21 cellular contexts compared by ENCODE assay signal in genomic region chr3:195461518-195462307, GRCh38. TPM values are rescaled to one million over a fixed set of nuclear protein-coding genes. Genes with fewer than 3 reads are reported as not detected.
A peak's percentile ranks its signal among the peaks of the same experiment; 100 is the strongest.
DNase-seq lines count a peak whose midpoint lies in the region; ATAC-seq and TF ChIP-seq lines count a peak whose summit lies in the region.
"Had no signal": no experiment of that assay in that cellular context is flagged by ENCODE, and none has a peak within 500 bp of the region (broad histone marks: within the 10 kb centered on the region; RNA-seq: fewer than 3 reads in every experiment).

No MANE protein-coding gene starts in this region.

- peak overlapping the region; percentile 85 to 98 for H3K27ac ChIP-seq in esophagus (ENCODE audit: low read depth in 2 of 2, low read length in 1 of 2)
- H3K27ac ChIP-seq in esophagus muscularis mucosa (replicated peaks in 1 of 4): no peak overlapping the region
- H3K27ac ChIP-seq: prostate gland, stomach, uterus had no signal

- no peak for TF ChIP-seq CTCF in BE2C (IDR thresholded peaks at IDR 0.05; ENCODE audit: low read depth, low read length)
- TF ChIP-seq CTCF in esophagus muscularis mucosa (IDR thresholded peaks at IDR 0.05): no peak

- 55 to 59% methylated on average over 9 of the region's 9 CpGs for WGBS in esophagus, 2 donors
- 28% methylated on average over 6 of the region's 9 CpGs for WGBS in esophagus muscularis mucosa

- no peaks in the 10 kb centered on the region for H3K36me3 ChIP-seq in BE2C
- H3K36me3 ChIP-seq in esophagus (ENCODE audit: control insufficient read depth in 2 of 2, insufficient read depth in 2 of 2, low read length in 1 of 2): no peaks in the 10 kb centered on the region
- H3K36me3 ChIP-seq in esophagus muscularis mucosa: no peaks in the 10 kb centered on the region
- H3K36me3 ChIP-seq: prostate gland, stomach, uterus had no signal

- no peak overlapping the region for H3K27ac Mint-ChIP-seq in effector memory CD8-positive, alpha-beta T cell
- H3K27ac Mint-ChIP-seq: CD4-positive, alpha-beta T cell had no signal

- no peaks in the 10 kb centered on the region for H3K27me3 Mint-ChIP-seq in effector memory CD8-positive, alpha-beta T cell
- H3K27me3 Mint-ChIP-seq: CD4-positive, alpha-beta T cell; naive thymus-derived CD8-positive, alpha-beta T cell had no signal

- DNase-seq in BE2C (peak; percentile 58), NCI-H82 (lab: John Stamatoyannopoulos, UW) (peak; percentile 58), posterior vena cava (ENCODE audit: low spot score) (peak; percentile 17), GM03348 (ENCODE audit: low spot score) (no peak), esophagus muscularis mucosa (ENCODE audit: extremely low spot score) (no peak)
- DNase-seq in effector memory CD8-positive, alpha-beta T cell: no peak
- DNase-seq: activated effector memory CD4-positive, alpha-beta T cell treated with anti-CD3 and anti-CD28 coated beads, Interleukin-2, amount 50 U/mL, for 16 hours; CD4-positive, alpha-beta T cell; DMS153; GDM1; glutamatergic neuron; H7; naive thymus-derived CD8-positive, alpha-beta T cell; NCI-H1694; stimulated activated CD4-positive, alpha-beta T cell treated with anti-CD3 and anti-CD28 coated beads, Interleukin-4, amount 100 ng/mL, for 24 hours; stomach; uterus had no signal

- H3K27me3 ChIP-seq in BE2C: no peaks in the 10 kb centered on the region
- no peaks in the 10 kb centered on the region for H3K27me3 ChIP-seq in esophagus (ENCODE audit: control insufficient read depth in 1 of 2, insufficient read depth in 2 of 2, low read length in 2 of 2)
- H3K27me3 ChIP-seq in esophagus muscularis mucosa: no peaks in the 10 kb centered on the region
- H3K27me3 ChIP-seq: stomach, uterus had no signal

- ATAC-seq in HG02981 (IDR thresholded peaks at IDR 0.05; ENCODE audit: unreplicated experiment): no peak
- ATAC-seq in effector memory CD8-positive, alpha-beta T cell (replicated peaks): no peak
- ATAC-seq: GM12878; naive thymus-derived CD8-positive, alpha-beta T cell had no signal

- peaks cover 6% of the 10 kb centered on the region for H3K4me1 ChIP-seq in BE2C
- H3K4me1 ChIP-seq in esophagus (ENCODE audit: control insufficient read depth in 2 of 2, insufficient read depth in 2 of 2, low read length in 1 of 2): peaks cover 0 to 7% of the 10 kb centered on the region in 2 donors
- H3K4me1 ChIP-seq in esophagus muscularis mucosa: peaks cover 0 to 7% (median 6%) of the 10 kb centered on the region in 4 donors
- H3K4me1 ChIP-seq: prostate gland, uterus had no signal

- peaks cover 3% of the 10 kb centered on the region for H3K36me3 Mint-ChIP-seq in effector memory CD8-positive, alpha-beta T cell (ENCODE audit: insufficient read depth)
- H3K36me3 Mint-ChIP-seq: naive thymus-derived CD8-positive, alpha-beta T cell had no signal

- no peaks in the 10 kb centered on the region for H3K9me3 Mint-ChIP-seq in effector memory CD8-positive, alpha-beta T cell
- H3K9me3 Mint-ChIP-seq: CD4-positive, alpha-beta T cell; naive thymus-derived CD8-positive, alpha-beta T cell had no signal

- no peak for TF ChIP-seq POLR2A in esophagus muscularis mucosa (IDR thresholded peaks at IDR 0.05; ENCODE audit: low read depth)

- intact Hi-C loops in posterior vena cava (cut with DNase I) (no loop called here), esophagus muscularis mucosa (cut with DNase I) (no loop called here)

- no peaks in the 10 kb centered on the region for H3K9me3 ChIP-seq in BE2C
- H3K9me3 ChIP-seq in esophagus (ENCODE audit: control insufficient read depth in 2 of 2, insufficient read depth in 1 of 2, low read depth in 1 of 2, low read length in 1 of 2): no peaks in the 10 kb centered on the region
- no peaks in the 10 kb centered on the region for H3K9me3 ChIP-seq in esophagus muscularis mucosa
- H3K9me3 ChIP-seq: prostate gland, stomach, uterus had no signal

- no peak for TF ChIP-seq EP300 in esophagus muscularis mucosa (IDR thresholded peaks at IDR 0.05)

- H3K4me3 ChIP-seq in BE2C (ENCODE audit: low read depth, low read length) (peak overlapping the region; percentile 1; the same call in 1 of the 2 replicates), esophagus (ENCODE audit: low read depth in 1 of 2, low read length in 2 of 2) (no peak overlapping the region), esophagus muscularis mucosa (no peak overlapping the region)
- H3K4me3 ChIP-seq: GM12878, prostate gland, stomach, uterus had no signal

- H3K4me1 Mint-ChIP-seq in effector memory CD8-positive, alpha-beta T cell (ENCODE audit: low read depth in 2 of 2): peaks cover 6 to 9% of the 10 kb centered on the region in 2 donors

- H3K4me3 Mint-ChIP-seq in effector memory CD8-positive, alpha-beta T cell: no peak overlapping the region
- H3K4me3 Mint-ChIP-seq: CD4-positive, alpha-beta T cell had no signal

RNA-seq across cellular contexts. Expression of gene ACAP2, which starts 18.9 kb away (rescaled TPM):
- 13.7 TPM for polyA plus RNA-seq in BE2C (2012; ENCODE audit: insufficient read depth, insufficient read length, low read depth)
- polyA plus RNA-seq in esophagus: 10 to 100 TPM; 11.9 to 12.5 TPM
- total RNA-seq in posterior vena cava (10 to 100 TPM; 46.8 to 48.4 TPM), esophagus muscularis mucosa (10 to 100 TPM; 31.8 to 85.8 (median 43.9) TPM)

Comparison
In these comparisons a context has a peak if more than half of its experiments do, and no peak if none do; other contexts are left out.
1. DNase-seq: peak in BE2C (single experiment), NCI-H82 (single experiment) and posterior vena cava (single experiment); none in GM03348 (single experiment), esophagus muscularis mucosa (single experiment) and effector memory CD8-positive, alpha-beta T cell (0 of 3).
2. H3K27ac ChIP-seq: peak in esophagus (2 of 2); none in esophagus muscularis mucosa (0 of 4).